Comparison of ENCODE assay signal across 8 cellular contexts in the genomic region with DNA sequence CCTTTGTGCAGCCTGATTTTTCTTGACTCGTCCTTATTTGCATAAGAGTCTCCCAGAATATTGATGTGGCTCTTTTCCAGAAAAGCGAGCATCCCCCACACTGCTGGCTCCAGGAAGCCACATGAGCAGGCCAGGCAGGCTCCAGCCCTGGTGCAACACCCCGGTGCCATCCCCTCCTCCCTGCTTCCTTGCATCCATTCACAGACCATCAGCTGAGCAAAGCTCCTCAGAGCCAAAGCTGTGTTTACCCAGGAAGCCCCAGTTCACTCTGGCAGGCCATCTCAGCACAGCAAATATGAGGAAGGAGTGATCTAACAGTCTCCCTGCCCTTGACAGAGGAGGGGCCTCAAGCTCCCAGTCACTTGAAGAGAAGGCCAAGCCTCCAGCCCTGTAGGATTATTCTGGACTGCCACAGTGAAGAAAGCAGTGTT. TPM values are rescaled to one million over a fixed set of nuclear protein-coding genes. Genes with fewer than 3 reads are reported as not detected.
DNase-seq lines count a peak whose midpoint lies in the region; TF ChIP-seq lines count a peak whose summit lies in the region.

No MANE protein-coding gene starts in this region.

- no peak overlapping the region for H4K5ac ChIP-seq in mesendoderm (ENCODE audit: low read length)

- H3K36me3 ChIP-seq in A673 (ENCODE audit: insufficient read depth, low read length, poor library complexity, severe bottlenecking) (no peaks in the 10 kb centered on the region), mesendoderm (ENCODE audit: control insufficient read depth, insufficient read depth, low read length) (no peaks in the 10 kb centered on the region), Caco-2 (ENCODE audit: control insufficient read depth, insufficient read depth, low read length) (no peaks in the 10 kb centered on the region)

- H3K9me3 ChIP-seq in A673 (ENCODE audit: low read depth, low read length, poor library complexity, severe bottlenecking) (no peaks in the 10 kb centered on the region), Caco-2 (no peaks in the 10 kb centered on the region)

- no TSS peak for BruUV-seq in A673 (replicated peaks; lab: Mats Ljungman, UMichigan)
- no TSS peak for BruUV-seq in Caco-2 (replicated peaks; lab: Mats Ljungman, UMichigan)

- H3K4me3 Mint-ChIP-seq in Caco-2 (ENCODE audit: unreplicated experiment), result no peak overlapping the region

- no peak overlapping the region for H2AK5ac ChIP-seq in mesendoderm (ENCODE audit: low read length)

- POLR2A ChIA-PET in A673 (lab: Charles Lee; ENCODE audit: low non-redundant PET) (no interaction called here), Caco-2 (lab: Charles Lee) (no interaction called here)

- H3K18ac ChIP-seq in mesendoderm (ENCODE audit: low read length), result no peak overlapping the region

- H3K56ac ChIP-seq in mesendoderm (ENCODE audit: low read length), result no peak overlapping the region

- no peak overlapping the region for H3K23ac ChIP-seq in mesendoderm (ENCODE audit: low read length)

- no peaks in the 10 kb centered on the region for H3K4me1 Mint-ChIP-seq in Caco-2 (ENCODE audit: low read depth, unreplicated experiment)

- H3K27me3 ChIP-seq in A673 (replicated peaks; ENCODE audit: insufficient read depth, low read depth, low read length, poor library complexity) (no peaks in the 10 kb centered on the region), mesendoderm (ENCODE audit: insufficient read depth, low read length, poor library complexity) (no peaks in the 10 kb centered on the region), Caco-2 (replicated peaks; ENCODE audit: control insufficient read depth, insufficient read depth, low read length) (no peaks in the 10 kb centered on the region)

- no peaks in the 10 kb centered on the region for H3K79me1 ChIP-seq in mesendoderm (ENCODE audit: low read length)

- H3K4me1 ChIP-seq in A673 (ENCODE audit: insufficient read depth, low read length, poor library complexity, severe bottlenecking), result peaks cover 10% of the 10 kb centered on the region
- peaks cover 4% of the 10 kb centered on the region for H3K4me1 ChIP-seq in mesendoderm (ENCODE audit: control insufficient read depth, low read depth, low read length)
- H3K4me1 ChIP-seq in Caco-2, result no peaks in the 10 kb centered on the region

- H3K36me3 Mint-ChIP-seq in Caco-2 (ENCODE audit: insufficient read depth, unreplicated experiment), result no peaks in the 10 kb centered on the region

- no peak overlapping the region for H3K27ac Mint-ChIP-seq in Caco-2 (ENCODE audit: unreplicated experiment)

- WGBS in mesendoderm (ENCODE audit: extremely low coverage, insufficient coverage, low lambda C conversion rate), result no CpG with 5 or more reads among the region's 3 CpGs

- H2BK15ac ChIP-seq in mesendoderm (replicated peaks; ENCODE audit: low read depth), result no peak overlapping the region

- no peak overlapping the region for H2BK5ac ChIP-seq in mesendoderm (ENCODE audit: low read length)

- no peak overlapping the region for H3K9ac ChIP-seq in mesendoderm (ENCODE audit: low read length)

- intact Hi-C loops in A673 (cut with micrococcal nuclease; ENCODE audit: unreplicated experiment), result no loop called here
- intact Hi-C loops in Caco-2 (cut with micrococcal nuclease; ENCODE audit: unreplicated experiment), result no loop called here

- no peak overlapping the region for H4K8ac ChIP-seq in mesendoderm (ENCODE audit: low read depth, low read length)

- H2BK120ac ChIP-seq in mesendoderm (ENCODE audit: low read depth, low read length), result no peak overlapping the region

- no peaks in the 10 kb centered on the region for H3K79me2 ChIP-seq in mesendoderm (ENCODE audit: control insufficient read depth, insufficient read depth, low read length)

- TF ChIP-seq CTCF in A673 (conservative IDR thresholded peaks at IDR 0.05; ENCODE audit: low read depth, low read length), result no peak
- TF ChIP-seq CTCF in Caco-2 (IDR thresholded peaks at IDR 0.05; ENCODE audit: insufficient read depth in 1 of 2, low read depth in 1 of 2, low read length in 1 of 2, severe bottlenecking in 1 of 2, unreplicated experiment in 1 of 2), result no peak

- H3K9me3 Mint-ChIP-seq in Caco-2 (ENCODE audit: unreplicated experiment), result no peaks in the 10 kb centered on the region

- no peak overlapping the region for H3K4me3 ChIP-seq in A673 (ENCODE audit: low read depth, low read length, poor library complexity, severe bottlenecking)
- H3K4me3 ChIP-seq in mesendoderm (ENCODE audit: low read length), result no peak overlapping the region
- H3K4me3 ChIP-seq in Caco-2 (ENCODE audit: low read depth, low read length), result no peak overlapping the region

- CTCF ChIA-PET in A673 (lab: Charles Lee), result interaction anchor here (0.8 kb wide), 1 partner anchor 35 kb away, joined by 6 read pairs; the partner anchor contains the start of gene INSYN2B
- CTCF ChIA-PET in Caco-2 (lab: Charles Lee), result interaction anchor here (0.6 kb wide), 1 partner anchor 22 kb away, joined by 4 read pairs; no protein-coding TSS in a partner anchor

- DNase-seq in A673 (ENCODE audit: low spot score) (peak; percentile 68), MV-4-11 (lab: John Stamatoyannopoulos, UW) (peak; percentile 38), dermis blood vessel endothelial cell (peak; percentile 55), mesendoderm (peak; percentile 52), Caco-2 (no peak)
- no peak for DNase-seq in activated CD4-positive, CD25-positive, alpha-beta regulatory T cell treated with anti-CD3 and anti-CD28 coated beads, Interleukin-2, amount 50 U/mL, for 72 hours
- DNase-seq in effector CD8-positive, alpha-beta T cell (lab: John Stamatoyannopoulos, UW), result no peak
- no peak for DNase-seq in activated T-cell treated with anti-CD3 and anti-CD28 coated beads, Interleukin-2, amount 50 U/mL, for 1 hour

- H3K4me2 ChIP-seq in mesendoderm (ENCODE audit: low read length), result no peak overlapping the region

- no peak overlapping the region for H3K4ac ChIP-seq in mesendoderm (ENCODE audit: low read depth, low read length)

- peaks cover 7% of the 10 kb centered on the region for H3K27me3 Mint-ChIP-seq in Caco-2 (ENCODE audit: insufficient read depth, unreplicated experiment)

- peak overlapping the region; percentile 64 for H3K27ac ChIP-seq in A673 (ENCODE audit: low read depth, low read length, poor library complexity, severe bottlenecking)
- no peak overlapping the region for H3K27ac ChIP-seq in mesendoderm (ENCODE audit: low read depth, low read length)

RNA-seq across cellular contexts. Expression of gene INSYN2B, which starts 34.4 kb away (rescaled TPM):
- total RNA-seq in A673 (2021) (5.6 and 10.8 TPM in 2 replicates), dermis blood vessel endothelial cell (2.9 and 5.3 TPM in 2 replicates), Caco-2 (2022) (0.09 TPM in 1 of 2 replicates, not detected in the other)
- 0.04 TPM for polyA plus RNA-seq in mesendoderm (2013, experiment 1 of 2)
- 0.06 TPM for polyA plus RNA-seq in mesendoderm (2013, experiment 2 of 2)

Comparison
In these comparisons a context has a peak if more than half of its experiments do, and no peak if none do; other contexts are left out.
1. DNase-seq: peak in A673 (single experiment), MV-4-11 (single experiment), dermis blood vessel endothelial cell (single experiment) and mesendoderm (single experiment); none in activated CD4-positive, CD25-positive, alpha-beta regulatory T cell treated with anti-CD3 and anti-CD28 coated beads, Interleukin-2, amount 50 U/mL, for 72 hours (single experiment), effector CD8-positive, alpha-beta T cell (single experiment), activated T-cell treated with anti-CD3 and anti-CD28 coated beads, Interleukin-2, amount 50 U/mL, for 1 hour (single experiment) and Caco-2 (0 of 2).